ENCODE assay signal across 16 cellular contexts in genomic region chr4:176587920-176588319, GRCh38.
DNase-seq lines count a peak whose midpoint lies in the region; ATAC-seq and TF ChIP-seq lines count a peak whose summit lies in the region.
"Had no signal": no experiment of that assay in that cellular context is flagged by ENCODE, and none has a peak within 500 bp of the region (broad histone marks: within the 10 kb centered on the region; RNA-seq: fewer than 3 reads in every experiment).

No MANE protein-coding gene starts in this region.

- ATAC-seq in GM21390 (IDR thresholded peaks at IDR 0.05; ENCODE audit: unreplicated experiment) = no peak
- ATAC-seq: activated CD8-positive, alpha-beta T cell treated with anti-CD3 and anti-CD28 coated beads for 36 hours; esophagus mucosa had no signal

- peak overlapping the region; percentile 43 for H3K27ac ChIP-seq in ACC112 (ENCODE audit: low read depth, low read length)
- H3K27ac ChIP-seq: thoracic aorta had no signal

- DNase-seq in HCEC 1CT (peak; percentile 44), SKM-1 treated with dmso at 0.1 percent for 144 hours (lab: John Stamatoyannopoulos, UW; ENCODE audit: unreplicated experiment) (peak; percentile 90), fibroblast of the aortic adventitia (ENCODE audit: low read depth) (peak; percentile 92), ureter (ENCODE audit: low spot score) (no peak), COLO829 (ENCODE audit: low spot score) (no peak)
- no peak for DNase-seq in activated T-cell treated with anti-CD3 and anti-CD28 coated beads, Interleukin-2, amount 50 U/mL, for 48 hours
- DNase-seq: activated CD8-positive, alpha-beta T cell treated with anti-CD3 and anti-CD28 coated beads for 36 hours; amygdala; dermis blood vessel endothelial cell; NCI-H1417; NCI-H345; stimulated activated CD8-positive, alpha-beta memory T cell treated with anti-CD3 and anti-CD28 coated beads, Interleukin-4, amount 100 ng/mL, for 48 hours had no signal

- H3K4me1 ChIP-seq in ACC112 (ENCODE audit: control insufficient read depth, insufficient read depth, low read length, unreplicated experiment) = no peaks in the 10 kb centered on the region

- no peaks in the 10 kb centered on the region for H3K36me3 ChIP-seq in ACC112 (ENCODE audit: insufficient read depth, low read length)
- H3K36me3 ChIP-seq: thoracic aorta had no signal

- H3K79me2 ChIP-seq in ACC112 (ENCODE audit: control insufficient read depth, insufficient read depth, low read length, unreplicated experiment) = no peaks in the 10 kb centered on the region

- no peak for TF ChIP-seq CTCF in fibroblast of the aortic adventitia (IDR thresholded peaks at IDR 0.05; ENCODE audit: insufficient read depth, low read length)

- H2AFZ ChIP-seq in ACC112 (ENCODE audit: low read length, unreplicated experiment) = no peak overlapping the region

- no peaks in the 10 kb centered on the region for H3K27me3 ChIP-seq in ACC112 (ENCODE audit: insufficient read depth, low read length)

- H3K4me3 ChIP-seq in ACC112 (ENCODE audit: low read depth, low read length) = no peak overlapping the region
- no peak overlapping the region for H3K4me3 ChIP-seq in fibroblast of the aortic adventitia (ENCODE audit: low read depth, low read length)
- H3K4me3 ChIP-seq: thoracic aorta had no signal

Comparison
In these comparisons a context has a peak if more than half of its experiments do, and no peak if none do; other contexts are left out.
1. DNase-seq: peak in HCEC 1CT (single experiment), SKM-1 treated with dmso at 0.1 percent for 144 hours (single experiment) and fibroblast of the aortic adventitia (single experiment); none in ureter (single experiment), activated T-cell treated with anti-CD3 and anti-CD28 coated beads, Interleukin-2, amount 50 U/mL, for 48 hours (0 of 2) and COLO829 (single experiment).